1 cellular context compared by ENCODE assay signal in genomic region chr12:106582264-106582591, GRCh38.
TF ChIP-seq lines count a peak whose summit lies in the region.

No MANE protein-coding gene starts in this region.

TF ChIP-seq in WTC11, 78 proteins besides CTCF, POLR2A, EP300 and RAD21 (continued from another document):
- TF ChIP-seq ZSCAN18 (CRISPR knock-in tag; IDR thresholded peaks at IDR 0.05) = no peak
- no peak for TF ChIP-seq ZNF671 (CRISPR knock-in tag; IDR thresholded peaks at IDR 0.05)
